In genomic region chr6:121994936-121995335, GRCh38 we compare ENCODE assay signal across 26 cellular contexts.
"Had no signal": no experiment of that assay in that cellular context is flagged by ENCODE, and none has a peak within 500 bp of the region (broad histone marks: within the 10 kb centered on the region; RNA-seq: fewer than 3 reads in every experiment).

No MANE protein-coding gene starts in this region.

- H3K9me3 ChIP-seq: mucosa of descending colon, pancreas, prostate gland, suprapubic skin, uterus had no signal

- H3K36me3 Mint-ChIP-seq: natural killer cell treated with Interleukin-12 subunit alpha and Interleukin-12 subunit beta and Interleukin-15 and Interleukin-18, amount 100 ng/mL, for 72 hours; stimulated activated effector memory CD8-positive, alpha-beta T cell treated with anti-CD3 and anti-CD28 coated beads, Interleukin-12 subunit alpha, Interleukin-12 subunit beta, amount 100 ng/mL, for 72 hours; type B pancreatic cell had no signal

- H3K36me3 ChIP-seq: left lung, pancreas, prostate gland, spleen, suprapubic skin, tibial nerve, uterus had no signal

- H3K4me1 Mint-ChIP-seq: immature natural killer cell; stimulated activated effector memory CD8-positive, alpha-beta T cell treated with anti-CD3 and anti-CD28 coated beads, Interleukin-12 subunit alpha, Interleukin-12 subunit beta, amount 100 ng/mL, for 72 hours had no signal

- H3K4me1 ChIP-seq: left lung, pancreas, prostate gland, spleen, suprapubic skin, tibial nerve, uterus had no signal

- H3K27ac ChIP-seq: left lung, pancreas, prostate gland, skin epidermis, spleen, suprapubic skin, tibial nerve, uterus had no signal

- H3K27me3 Mint-ChIP-seq: natural killer cell treated with Interleukin-12 subunit alpha and Interleukin-12 subunit beta and Interleukin-15 and Interleukin-18, amount 100 ng/mL, for 72 hours; stimulated activated naive CD8-positive, alpha-beta T cell treated with anti-CD3 and anti-CD28 coated beads, Interleukin-15, Interleukin-2, amounts not matched to agents 100 ng/mL and 50 ng/mL, for 24 hours; type B pancreatic cell had no signal

- H3K27me3 ChIP-seq: left lung, pancreas, spleen, suprapubic skin, tibial nerve, uterus had no signal

- H3K4me3 Mint-ChIP-seq: immature natural killer cell; naive thymus-derived CD4-positive, alpha-beta T cell; natural killer cell treated with Interleukin-12 subunit alpha and Interleukin-12 subunit beta and Interleukin-15 and Interleukin-18, amount 100 ng/mL, for 72 hours; stimulated activated effector memory CD8-positive, alpha-beta T cell treated with anti-CD3 and anti-CD28 coated beads, Interleukin-12 subunit alpha, Interleukin-12 subunit beta, amount 100 ng/mL, for 72 hours; stimulated activated naive CD8-positive, alpha-beta T cell treated with anti-CD3 and anti-CD28 coated beads, Interleukin-15, Interleukin-2, amounts not matched to agents 100 ng/mL and 50 ng/mL, for 24 hours; type B pancreatic cell had no signal

- H3K4me3 ChIP-seq: left lung, lung, mucosa of descending colon, pancreas, prostate gland, skin epidermis, spleen, suprapubic skin, tibial nerve, uterus had no signal

- ATAC-seq: left colon; left lung; mucosa of descending colon; naive thymus-derived CD4-positive, alpha-beta T cell; natural killer cell treated with Interleukin-12 subunit alpha and Interleukin-12 subunit beta and Interleukin-15 and Interleukin-18, amount 100 ng/mL, for 72 hours; pancreas; right cardiac atrium; sciatic nerve; stimulated activated effector memory CD8-positive, alpha-beta T cell treated with anti-CD3 and anti-CD28 coated beads, Interleukin-12 subunit alpha, Interleukin-12 subunit beta, amount 100 ng/mL, for 72 hours had no signal

- H3K27ac Mint-ChIP-seq: immature natural killer cell; naive thymus-derived CD4-positive, alpha-beta T cell; natural killer cell treated with Interleukin-12 subunit alpha and Interleukin-12 subunit beta and Interleukin-15 and Interleukin-18, amount 100 ng/mL, for 72 hours; stimulated activated effector memory CD8-positive, alpha-beta T cell treated with anti-CD3 and anti-CD28 coated beads, Interleukin-12 subunit alpha, Interleukin-12 subunit beta, amount 100 ng/mL, for 72 hours; stimulated activated naive CD8-positive, alpha-beta T cell treated with anti-CD3 and anti-CD28 coated beads, Interleukin-15, Interleukin-2, amounts not matched to agents 100 ng/mL and 50 ng/mL, for 24 hours; type B pancreatic cell had no signal

- DNase-seq: hippocampal formation; immature natural killer cell; kidney; left colon; left lung; midbrain; mucosa of descending colon; naive thymus-derived CD4-positive, alpha-beta T cell; pancreas; posterior cingulate gyrus; retina; right cardiac atrium; spleen; stimulated activated CD4-positive, alpha-beta T cell treated with anti-CD3 and anti-CD28 coated beads, Interleukin-4, amount 100 ng/mL, for 24 hours; stimulated activated naive CD4-positive, alpha-beta T cell; uterus had no signal

- H3K9me3 Mint-ChIP-seq: natural killer cell treated with Interleukin-12 subunit alpha and Interleukin-12 subunit beta and Interleukin-15 and Interleukin-18, amount 100 ng/mL, for 72 hours; type B pancreatic cell had no signal
